ENCODE assay signal across 8 cellular contexts in the genomic region with DNA sequence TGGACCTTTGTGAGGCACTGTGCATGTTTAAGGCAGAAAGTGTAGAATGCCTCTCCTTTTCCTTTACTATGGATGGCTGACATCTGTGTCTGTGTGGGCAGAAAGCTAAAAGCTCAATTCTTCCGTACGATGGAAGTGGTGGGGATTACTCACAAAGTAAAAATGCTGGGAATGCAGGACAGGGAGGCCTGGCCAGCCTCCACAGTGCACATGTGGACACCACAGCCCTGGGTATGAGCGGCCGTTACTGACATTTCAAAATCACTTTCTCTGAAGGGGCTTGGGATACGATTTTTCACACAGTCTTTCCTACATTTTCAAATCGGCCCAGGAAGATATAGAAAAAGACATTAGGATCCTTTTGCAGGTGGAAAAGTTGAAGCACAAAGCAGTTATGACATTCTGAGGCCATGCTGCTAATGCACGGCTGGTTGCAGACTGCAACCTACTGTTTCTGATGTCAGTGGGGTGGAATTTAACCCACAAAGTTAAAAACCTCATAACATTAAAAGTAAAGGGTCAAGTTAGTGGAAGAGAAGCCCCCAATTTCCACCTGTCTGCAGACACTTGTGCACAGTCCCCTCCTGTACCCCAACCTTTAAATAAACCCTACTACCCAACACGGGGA. TPM values are rescaled to one million over a fixed set of nuclear protein-coding genes. Genes with fewer than 3 reads are reported as not detected.
DNase-seq lines count a peak whose midpoint lies in the region; ATAC-seq and TF ChIP-seq lines count a peak whose summit lies in the region.

No MANE protein-coding gene starts in this region.

- H3K27ac Mint-ChIP-seq in Caco-2 (ENCODE audit: unreplicated experiment) (peak overlapping the region; percentile 82), progenitor cell of endocrine pancreas (peak overlapping the region; percentile 86)

- H3K27me3 Mint-ChIP-seq in Caco-2 (ENCODE audit: insufficient read depth, unreplicated experiment) (no peaks in the 10 kb centered on the region), progenitor cell of endocrine pancreas (no peaks in the 10 kb centered on the region)

- H3K4me1 Mint-ChIP-seq in Caco-2 (ENCODE audit: low read depth, unreplicated experiment) (peaks cover 36% of the 10 kb centered on the region), progenitor cell of endocrine pancreas (ENCODE audit: low read depth) (peaks cover 17% of the 10 kb centered on the region)

- H3K4me1 ChIP-seq in Caco-2, result peaks cover 53% of the 10 kb centered on the region

- H3K27me3 ChIP-seq in Caco-2 (replicated peaks; ENCODE audit: control insufficient read depth, insufficient read depth, low read length), result no peaks in the 10 kb centered on the region

- no peaks in the 10 kb centered on the region for H3K9me3 ChIP-seq in Caco-2

- no TSS peak for BruUV-seq in Caco-2 (replicated peaks; lab: Mats Ljungman, UMichigan)

- H3K9me3 Mint-ChIP-seq in Caco-2 (ENCODE audit: unreplicated experiment), result no peaks in the 10 kb centered on the region
- no peaks in the 10 kb centered on the region for H3K9me3 Mint-ChIP-seq in progenitor cell of endocrine pancreas (ENCODE audit: low read depth)

- no peak for ATAC-seq in GM19455 (IDR thresholded peaks at IDR 0.05; ENCODE audit: unreplicated experiment)

- intact Hi-C loops in Caco-2 (cut with micrococcal nuclease; ENCODE audit: unreplicated experiment), result loop anchor here (1.0 to 2.0 kb wide), 2 partner anchors 18 to 28 kb away; partner anchors contain the start of gene EHD4

- H3K36me3 ChIP-seq in Caco-2 (ENCODE audit: control insufficient read depth, insufficient read depth, low read length), result peaks cover 5% of the 10 kb centered on the region

- peak; percentile 59 to 64 for DNase-seq in Caco-2
- DNase-seq in SW 1271 (lab: John Stamatoyannopoulos, UW), result peak; percentile 56 to 83
- DNase-seq in foreskin fibroblast, result peak; percentile 92 to 97
- no peak for DNase-seq in progenitor cell of endocrine pancreas (ENCODE audit: low spot score, unreplicated experiment)
- no peak for DNase-seq in NCI-H2029 (lab: John Stamatoyannopoulos, UW)
- DNase-seq in NCI-H526 treated with DMSO at 0.1 percent for 48 hours (lab: John Stamatoyannopoulos, UW), result no peak
- DNase-seq in NCI-H774 (lab: John Stamatoyannopoulos, UW), result no peak

- H3K4me3 ChIP-seq in Caco-2 (ENCODE audit: low read depth, low read length) (no peak overlapping the region), foreskin fibroblast (ENCODE audit: low read depth in 1 of 2, low read length in 2 of 2) (peak overlapping the region; percentile 5 to 11)

- H3K4me3 Mint-ChIP-seq in Caco-2 (ENCODE audit: unreplicated experiment) (peak overlapping the region; percentile 47), progenitor cell of endocrine pancreas (ENCODE audit: low read depth) (no peak overlapping the region)

- CTCF ChIA-PET in Caco-2 (lab: Charles Lee), result interaction anchor here (0.6 to 2.6 kb wide), 4 partner anchors 16 to 171 kb away, joined by 3 to 8 read pairs (median 4); partner anchors contain the start of genes EHD4 and MAPKBP1

- POLR2A ChIA-PET in Caco-2 (lab: Charles Lee), result interaction anchor here (1.2 to 1.7 kb wide), 2 partner anchors 16 to 28 kb away, joined by 4 to 6 read pairs; partner anchors contain the start of gene EHD4

- H3K36me3 Mint-ChIP-seq in Caco-2 (ENCODE audit: insufficient read depth, unreplicated experiment) (peaks cover 48% of the 10 kb centered on the region), progenitor cell of endocrine pancreas (ENCODE audit: insufficient read depth) (peaks cover 10% of the 10 kb centered on the region)

- no peak for TF ChIP-seq CTCF in Caco-2 (IDR thresholded peaks at IDR 0.05; ENCODE audit: insufficient read depth in 1 of 2, low read depth in 1 of 2, low read length in 1 of 2, severe bottlenecking in 1 of 2, unreplicated experiment in 1 of 2)
- TF ChIP-seq CTCF in foreskin fibroblast (IDR thresholded peaks at IDR 0.05; ENCODE audit: low read depth, low read length), result no peak
- no peak for TF ChIP-seq CTCF in progenitor cell of endocrine pancreas (IDR thresholded peaks at IDR 0.05; ENCODE audit: unreplicated experiment)

RNA-seq across cellular contexts. Expression of gene EHD4, which starts 27.9 kb away (rescaled TPM):
- total RNA-seq in Caco-2 (2022) (31.6 TPM in 2 replicates), progenitor cell of endocrine pancreas (17.2 and 18.4 TPM in 2 replicates)

RNA-seq across cellular contexts. Expression of gene SPTBN5, which starts 50.6 kb away (rescaled TPM):
- total RNA-seq in Caco-2 (2022) (2.3 and 2.5 TPM in 2 replicates), progenitor cell of endocrine pancreas (6.6 and 7.9 TPM in 2 replicates)

Comparison
In these comparisons a context has a peak if more than half of its experiments do, and no peak if none do; other contexts are left out.
1. DNase-seq: peak in Caco-2 (2 of 2), SW 1271 (2 of 2) and foreskin fibroblast (2 of 2); none in progenitor cell of endocrine pancreas (single experiment), NCI-H2029 (single experiment), NCI-H526 treated with DMSO at 0.1 percent for 48 hours (single experiment) and NCI-H774 (single experiment).